ENCODE assay signal across 8 cellular contexts in the genomic region with DNA sequence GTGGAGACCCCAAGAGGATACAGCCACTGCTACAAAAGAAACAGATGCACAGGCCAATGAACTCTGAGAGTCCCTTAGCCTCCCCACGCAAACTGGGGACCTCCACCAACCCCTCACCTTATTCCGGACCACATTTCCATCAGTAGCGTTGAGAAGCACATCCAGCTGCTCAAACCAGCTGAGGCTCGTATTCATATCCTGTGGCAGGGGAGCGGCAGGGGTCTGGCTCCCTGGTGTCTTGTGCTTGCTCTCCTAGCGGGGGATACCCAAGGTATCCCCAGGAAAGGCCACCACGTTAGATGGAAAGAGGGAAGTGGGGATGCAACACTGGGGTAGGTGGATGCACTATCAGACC. TPM values are rescaled to one million over a fixed set of nuclear protein-coding genes. Genes with fewer than 3 reads are reported as not detected.
DNase-seq lines count a peak whose midpoint lies in the region; ATAC-seq, FAIRE-seq and TF ChIP-seq lines count a peak whose summit lies in the region.

No MANE protein-coding gene starts in this region.

- no peak for TF ChIP-seq POLR2A in erythroblast (IDR thresholded peaks at IDR 0.05; ENCODE audit: low read length)

- no peaks in the 10 kb centered on the region for H3K9me2 ChIP-seq in GM23338 (ENCODE audit: insufficient read depth)

- H3K4me3 ChIP-seq in GM23338, result peak overlapping the region; percentile 70
- H3K4me3 ChIP-seq in keratinocyte (ENCODE audit: control insufficient read depth in 2 of 3, extremely low read depth in 1 of 3, insufficient read depth in 2 of 3, low read depth in 1 of 3, low read length in 3 of 3), result peak overlapping the region; percentile 54 to 98 (median 70)

- dilution Hi-C loops in keratinocyte (cut with MboI; ENCODE audit: extremely low pct_ligation_motif_present, low sequenced_read_pairs), result no loop called here

- intact Hi-C loops in CD4-positive, alpha-beta T cell (cut with DNase I, micrococcal nuclease), result loop anchor here in 1 of 2 experiments (10.0 kb wide), 1 partner anchor 725 kb away; the partner anchor contains the start of gene RPS8

- H4K20me1 ChIP-seq in GM23338 (replicated peaks; ENCODE audit: insufficient read depth), result peaks cover 5% of the 10 kb centered on the region
- H4K20me1 ChIP-seq in keratinocyte (ENCODE audit: control insufficient read depth, extremely low read depth, insufficient read depth, low read length), result no peaks in the 10 kb centered on the region

- no peaks in the 10 kb centered on the region; the same call in 1 of the 2 replicates for H3K36me3 ChIP-seq in GM23338 (ENCODE audit: insufficient read depth)
- no peaks in the 10 kb centered on the region for H3K36me3 ChIP-seq in keratinocyte (ENCODE audit: control insufficient read depth in 2 of 2, extremely low read depth in 1 of 2, insufficient read depth in 2 of 2, low read length in 2 of 2)

- H3K4me1 ChIP-seq in GM23338 (ENCODE audit: insufficient read depth) (peaks cover 12% of the 10 kb centered on the region; the same call in 1 of the 2 replicates), keratinocyte (ENCODE audit: control insufficient read depth, extremely low read depth, insufficient read depth, low read length) (peaks cover 21% of the 10 kb centered on the region)

- H3K9me3 Mint-ChIP-seq in CD4-positive, alpha-beta T cell, result no peaks in the 10 kb centered on the region
- peaks cover 11% of the 10 kb centered on the region for H3K9me3 Mint-ChIP-seq in GM23338
- no peaks in the 10 kb centered on the region for H3K9me3 Mint-ChIP-seq in activated naive CD4-positive, alpha-beta T cell treated with anti-CD3 and anti-CD28 coated beads, Interleukin-2, amount 50 U/mL, for 72 hours

- H3F3A ChIP-seq in GM23338 (replicated peaks; ENCODE audit: low read depth), result 0 out of 2 replicates have a peak, but pooled peaks cover 21% of the 10 kb centered on the region

- DNase-seq in CD4-positive, alpha-beta T cell, result no peak
- DNase-seq in GM23338 (ENCODE audit: low spot score), result no peak
- DNase-seq in activated naive CD4-positive, alpha-beta T cell treated with anti-CD3 and anti-CD28 coated beads, Interleukin-2, amount 50 U/mL, for 72 hours (ENCODE audit: low spot score in 2 of 2), result no peak
- no peak for DNase-seq in keratinocyte (ENCODE audit: low read depth, low spot score)
- no peak for DNase-seq in GDM1 (lab: John Stamatoyannopoulos, UW)
- DNase-seq in erythroblast (lab: John Stamatoyannopoulos, UW), result no peak
- DNase-seq in H4 (ENCODE audit: low spot score), result no peak

- H3K27me3 Mint-ChIP-seq in CD4-positive, alpha-beta T cell, result no peaks in the 10 kb centered on the region
- H3K27me3 Mint-ChIP-seq in GM23338 (ENCODE audit: insufficient read depth, low read depth, poor library complexity), result peaks cover 9% of the 10 kb centered on the region

- peak overlapping the region; percentile 96 for H3K4me3 Mint-ChIP-seq in CD4-positive, alpha-beta T cell
- H3K4me3 Mint-ChIP-seq in GM23338, result peak overlapping the region; percentile 98

- no peaks in the 10 kb centered on the region for H3K36me3 Mint-ChIP-seq in CD4-positive, alpha-beta T cell (ENCODE audit: low read depth)
- peaks cover 16% of the 10 kb centered on the region for H3K36me3 Mint-ChIP-seq in GM23338 (ENCODE audit: low read depth)
- peaks cover 0 to 10% of the 10 kb centered on the region in 2 donors for H3K36me3 Mint-ChIP-seq in activated naive CD4-positive, alpha-beta T cell treated with anti-CD3 and anti-CD28 coated beads, Interleukin-2, amount 50 U/mL, for 72 hours

- H3K9me1 ChIP-seq in keratinocyte (ENCODE audit: control insufficient read depth, extremely low read depth, insufficient read depth, low read length), result no peaks in the 10 kb centered on the region

- H2AFZ ChIP-seq in GM23338, result peak overlapping the region; percentile 80
- peak overlapping the region; percentile 99 for H2AFZ ChIP-seq in keratinocyte (ENCODE audit: control insufficient read depth, low read length)

- H3K27ac ChIP-seq in CD4-positive, alpha-beta T cell (ENCODE audit: low read depth, low read length), result peak overlapping the region; percentile 0
- H3K27ac ChIP-seq in GM23338 (ENCODE audit: low read depth) (peak overlapping the region; percentile 28; the same call in 1 of the 2 replicates), keratinocyte (ENCODE audit: control insufficient read depth, insufficient read depth, low read length) (peak overlapping the region; percentile 69), temporal lobe (ENCODE audit: low read depth, low read length) (peak overlapping the region; percentile 67)

- FAIRE-seq in keratinocyte (lab: Jason Lieb, UNC), result no peak

- H3K79me2 ChIP-seq in GM23338 (replicated peaks; ENCODE audit: insufficient read depth) (peaks cover 16% of the 10 kb centered on the region), keratinocyte (ENCODE audit: control insufficient read depth, insufficient read depth, low read length) (peaks cover 2% of the 10 kb centered on the region)

- no peaks in the 10 kb centered on the region for H3K9me3 ChIP-seq in CD4-positive, alpha-beta T cell (ENCODE audit: control insufficient read depth, low read length)
- H3K9me3 ChIP-seq in keratinocyte (ENCODE audit: control insufficient read depth, low read depth, low read length), result no peaks in the 10 kb centered on the region

- no peaks in the 10 kb centered on the region for H3K27me3 ChIP-seq in CD4-positive, alpha-beta T cell (ENCODE audit: control insufficient read depth, insufficient read depth, low read length)
- no peaks in the 10 kb centered on the region for H3K27me3 ChIP-seq in GM23338 (ENCODE audit: insufficient read depth)
- H3K27me3 ChIP-seq in keratinocyte (ENCODE audit: control insufficient read depth, extremely low read depth, insufficient read depth, low read length), result no peaks in the 10 kb centered on the region

- TF ChIP-seq CTCF in CD4-positive, alpha-beta T cell (IDR thresholded peaks at IDR 0.05), result no peak
- no peak for TF ChIP-seq CTCF in GM23338 (conservative IDR thresholded peaks at IDR 0.05; ENCODE audit: low read depth in 2 of 2)
- peak in 1 of 3 experiments; percentile 6 for TF ChIP-seq CTCF in keratinocyte (optimal IDR thresholded peaks at IDR 0.05 in 1 of 3, IDR thresholded peaks at IDR 0.05 in 1 of 3, conservative IDR thresholded peaks at IDR 0.05 in 1 of 3; ENCODE audit: extremely low read depth in 1 of 3, insufficient read depth in 2 of 3, low read length in 3 of 3)

- POLR2A ChIA-PET in CD4-positive, alpha-beta T cell (lab: Charles Lee), result interaction anchor here (0.7 to 3.4 kb wide), 21 partner anchors 8 to 825 kb away, joined by 3 to 59 read pairs (median 8); partner anchors contain the start of genes AKR1A1, BTBD19, EIF2B3 and GPBP1L1

- ATAC-seq in CD4-positive, alpha-beta T cell (ENCODE audit: poor library complexity), result no peak
- no peak; the same call in 2 of the 3 replicates for ATAC-seq in GM23338
- ATAC-seq in activated naive CD4-positive, alpha-beta T cell treated with anti-CD3 and anti-CD28 coated beads, Interleukin-2, amount 50 U/mL, for 72 hours, result peak in 1 of 2 donors; percentile 5

- H3K4me2 ChIP-seq in GM23338, result peak overlapping the region; percentile 90
- peak overlapping the region; percentile 94 for H3K4me2 ChIP-seq in keratinocyte (ENCODE audit: control insufficient read depth, extremely low read depth, insufficient read depth, low read depth, low read length)

- peak overlapping the region; percentile 83 for H3K27ac Mint-ChIP-seq in CD4-positive, alpha-beta T cell
- H3K27ac Mint-ChIP-seq in GM23338, result peak overlapping the region; percentile 95; the same call in 1 of the 2 replicates
- peak overlapping the region; percentile 81 to 89 for H3K27ac Mint-ChIP-seq in activated naive CD4-positive, alpha-beta T cell treated with anti-CD3 and anti-CD28 coated beads, Interleukin-2, amount 50 U/mL, for 72 hours

- H3K4me1 Mint-ChIP-seq in CD4-positive, alpha-beta T cell (ENCODE audit: low read depth), result peaks cover 36% of the 10 kb centered on the region
- H3K4me1 Mint-ChIP-seq in GM23338, result peaks cover 17% of the 10 kb centered on the region

- CTCF ChIA-PET in CD4-positive, alpha-beta T cell (lab: Charles Lee), result interaction anchor here (0.6 to 1.8 kb wide), 8 partner anchors 8 to 1463 kb away, joined by 3 to 8 read pairs (median 4); partner anchors contain the start of genes AKR1A1, MUTYH, PLK3 and TESK2

- H3K9ac ChIP-seq in keratinocyte (ENCODE audit: control insufficient read depth, extremely low read depth, insufficient read depth, low read length), result peak overlapping the region; percentile 82

RNA-seq across cellular contexts. Expression of gene CCDC163, which starts 0.5 kb away (rescaled TPM):
- under 1 TPM; 0.42 to 0.58 TPM for total RNA-seq in CD4-positive, alpha-beta T cell
- 1.2 and 1.6 TPM in 2 replicates for total RNA-seq in GM23338 (2014; rRNA removed; shearing (Covaris generic))
- polyA plus RNA-seq in GM23338 (2016; fragmentation: Nextera tagmentation; extraction: Ambion mirVana) (4.5 and 4.6 TPM in 2 replicates), keratinocyte (1.7 to 2.2 TPM (median 1.9 TPM) in 3 replicates)
- 1 to 10 TPM; 2.6 to 4.9 TPM for total RNA-seq in activated naive CD4-positive, alpha-beta T cell treated with anti-CD3 and anti-CD28 coated beads, Interleukin-2, amount 50 U/mL, for 72 hours
- 0.54 TPM for polyA plus RNA-seq in keratinocyte (2011; ENCODE audit: low read depth)
- polyA plus RNA-seq in keratinocyte (2011; cell fraction: cytosol; rRNA removed), result 1.4 and 1.5 TPM in 2 replicates
- polyA plus RNA-seq in keratinocyte (2011; cell fraction: nucleus; rRNA removed), result 3.1 and 4.6 TPM in 2 replicates
- polyA plus RNA-seq in keratinocyte (2012; ENCODE audit: low replicate concordance), result 1.3 and 2.2 TPM in 2 replicates
- 0.73 to 4.3 TPM (median 1.2 TPM) in 3 replicates for polyA minus RNA-seq in keratinocyte
- polyA minus RNA-seq in keratinocyte (2011; cell fraction: cytosol; rRNA and poly(A)+ RNA removed), result not detected
- polyA minus RNA-seq in keratinocyte (2011; cell fraction: nucleus; rRNA and poly(A)+ RNA removed), result 0.42 and 1.7 TPM in 2 replicates
- total RNA-seq in temporal lobe, result 0.49 TPM
- 1.8 and 3.9 TPM in 2 replicates for total RNA-seq in H4 (2014; rRNA removed; shearing (Covaris generic))

RNA-seq across cellular contexts. Expression of gene MMACHC, which starts 0.7 kb away (rescaled TPM):
- under 1 TPM; 0.27 to 0.81 TPM for total RNA-seq in CD4-positive, alpha-beta T cell
- 3.0 and 3.7 TPM in 2 replicates for total RNA-seq in GM23338 (2014; rRNA removed; shearing (Covaris generic))
- polyA plus RNA-seq in GM23338 (2016; fragmentation: Nextera tagmentation; extraction: Ambion mirVana), result 4.6 and 4.9 TPM in 2 replicates
- 1 to 10 TPM; 2.0 to 6.4 TPM for total RNA-seq in activated naive CD4-positive, alpha-beta T cell treated with anti-CD3 and anti-CD28 coated beads, Interleukin-2, amount 50 U/mL, for 72 hours
- polyA plus RNA-seq in keratinocyte, result 4.7 to 7.6 TPM (median 5.7 TPM) in 3 replicates
- polyA plus RNA-seq in keratinocyte (2011; ENCODE audit: low read depth), result 2.1 TPM
- 5.5 and 5.9 TPM in 2 replicates for polyA plus RNA-seq in keratinocyte (2011; cell fraction: cytosol; rRNA removed)
- polyA plus RNA-seq in keratinocyte (2011; cell fraction: nucleus; rRNA removed), result 3.3 and 4.3 TPM in 2 replicates
- polyA plus RNA-seq in keratinocyte (2012; ENCODE audit: low replicate concordance), result 2.8 and 7.4 TPM in 2 replicates
- 14.3 to 28.3 TPM (median 15.1 TPM) in 3 replicates for polyA minus RNA-seq in keratinocyte
- polyA minus RNA-seq in keratinocyte (2011; cell fraction: cytosol; rRNA and poly(A)+ RNA removed), result 8.8 TPM
- polyA minus RNA-seq in keratinocyte (2011; cell fraction: nucleus; rRNA and poly(A)+ RNA removed), result 4.6 and 5.9 TPM in 2 replicates
- 1.7 TPM for total RNA-seq in temporal lobe
- total RNA-seq in H4 (2014; rRNA removed; shearing (Covaris generic)), result 3.2 TPM in 2 replicates

RNA-seq across cellular contexts. Expression of gene TESK2, which starts 8.4 kb away (rescaled TPM):
- 1 to 10 TPM; 2.8 to 3.4 TPM for total RNA-seq in CD4-positive, alpha-beta T cell
- total RNA-seq in GM23338 (2014; rRNA removed; shearing (Covaris generic)), result 11.4 and 14.0 TPM in 2 replicates
- polyA plus RNA-seq in GM23338 (2016; fragmentation: Nextera tagmentation; extraction: Ambion mirVana) (5.2 and 6.0 TPM in 2 replicates), keratinocyte (2.0 to 3.5 TPM (median 2.2 TPM) in 3 replicates)
- total RNA-seq in activated naive CD4-positive, alpha-beta T cell treated with anti-CD3 and anti-CD28 coated beads, Interleukin-2, amount 50 U/mL, for 72 hours, result 10 to 100 TPM in 1 of 2 donors, 1 to 10 TPM in 1; 4.5 to 12.9 TPM
- 1.4 TPM for polyA plus RNA-seq in keratinocyte (2011; ENCODE audit: low read depth)
- 1.8 and 2.1 TPM in 2 replicates for polyA plus RNA-seq in keratinocyte (2011; cell fraction: cytosol; rRNA removed)
- 2.5 and 3.2 TPM in 2 replicates for polyA plus RNA-seq in keratinocyte (2011; cell fraction: nucleus; rRNA removed)
- polyA plus RNA-seq in keratinocyte (2012; ENCODE audit: low replicate concordance), result 1.1 and 3.6 TPM in 2 replicates
- 1.7 to 2.8 TPM (median 1.9 TPM) in 3 replicates for polyA minus RNA-seq in keratinocyte
- polyA minus RNA-seq in keratinocyte (2011; cell fraction: cytosol; rRNA and poly(A)+ RNA removed), result 0.96 TPM
- 0.63 and 1.5 TPM in 2 replicates for polyA minus RNA-seq in keratinocyte (2011; cell fraction: nucleus; rRNA and poly(A)+ RNA removed)
- 0.74 TPM for total RNA-seq in temporal lobe
- total RNA-seq in H4 (2014; rRNA removed; shearing (Covaris generic)), result 1.5 and 2.7 TPM in 2 replicates

RNA-seq across cellular contexts. Expression of gene PRDX1, which starts 22.3 kb away (rescaled TPM):
- 10 to 100 TPM; 18.1 to 24.1 TPM for total RNA-seq in CD4-positive, alpha-beta T cell
- 1,070 and 1,109 TPM in 2 replicates for total RNA-seq in GM23338 (2014; rRNA removed; shearing (Covaris generic))
- polyA plus RNA-seq in GM23338 (2016; fragmentation: Nextera tagmentation; extraction: Ambion mirVana) (2,149 and 2,351 TPM in 2 replicates), keratinocyte (938 to 1,251 TPM (median 971 TPM) in 3 replicates)
- total RNA-seq in activated naive CD4-positive, alpha-beta T cell treated with anti-CD3 and anti-CD28 coated beads, Interleukin-2, amount 50 U/mL, for 72 hours, result 100 to 1,000 TPM; 577 to 596 TPM
- polyA plus RNA-seq in keratinocyte (2011; ENCODE audit: low read depth), result 153 TPM
- polyA plus RNA-seq in keratinocyte (2011; cell fraction: cytosol; rRNA removed), result 809 and 1,377 TPM in 2 replicates
- polyA plus RNA-seq in keratinocyte (2011; cell fraction: nucleus; rRNA removed), result 627 and 714 TPM in 2 replicates
- 700 and 1,019 TPM in 2 replicates for polyA plus RNA-seq in keratinocyte (2012; ENCODE audit: low replicate concordance)
- 118 to 575 TPM (median 465 TPM) in 3 replicates for polyA minus RNA-seq in keratinocyte
- 327 TPM for polyA minus RNA-seq in keratinocyte (2011; cell fraction: cytosol; rRNA and poly(A)+ RNA removed)
- 168 and 248 TPM in 2 replicates for polyA minus RNA-seq in keratinocyte (2011; cell fraction: nucleus; rRNA and poly(A)+ RNA removed)
- 120 TPM for total RNA-seq in temporal lobe
- 2,740 and 3,006 TPM in 2 replicates for total RNA-seq in H4 (2014; rRNA removed; shearing (Covaris generic))

RNA-seq across cellular contexts. Expression of gene AKR1A1, which starts 51.2 kb away (rescaled TPM):
- total RNA-seq in CD4-positive, alpha-beta T cell, result 10 to 100 TPM; 25.3 to 31.0 TPM
- 172 and 186 TPM in 2 replicates for total RNA-seq in GM23338 (2014; rRNA removed; shearing (Covaris generic))
- polyA plus RNA-seq in GM23338 (2016; fragmentation: Nextera tagmentation; extraction: Ambion mirVana) (275 and 293 TPM in 2 replicates), keratinocyte (104 to 109 TPM (median 107 TPM) in 3 replicates)
- 100 to 1,000 TPM; 153 to 177 TPM for total RNA-seq in activated naive CD4-positive, alpha-beta T cell treated with anti-CD3 and anti-CD28 coated beads, Interleukin-2, amount 50 U/mL, for 72 hours
- 33.4 TPM for polyA plus RNA-seq in keratinocyte (2011; ENCODE audit: low read depth)
- 84.2 and 96.9 TPM in 2 replicates for polyA plus RNA-seq in keratinocyte (2011; cell fraction: cytosol; rRNA removed)
- polyA plus RNA-seq in keratinocyte (2011; cell fraction: nucleus; rRNA removed), result 91.2 and 103 TPM in 2 replicates
- polyA plus RNA-seq in keratinocyte (2012; ENCODE audit: low replicate concordance), result 48.4 and 102 TPM in 2 replicates
- polyA minus RNA-seq in keratinocyte, result 96.7 to 108 TPM (median 98.9 TPM) in 3 replicates
- polyA minus RNA-seq in keratinocyte (2011; cell fraction: cytosol; rRNA and poly(A)+ RNA removed), result 58.5 TPM
- polyA minus RNA-seq in keratinocyte (2011; cell fraction: nucleus; rRNA and poly(A)+ RNA removed), result 29.2 and 30.4 TPM in 2 replicates
- total RNA-seq in temporal lobe, result 47.9 TPM
- total RNA-seq in H4 (2014; rRNA removed; shearing (Covaris generic)), result 195 and 202 TPM in 2 replicates

Comparison
In these comparisons a context has a peak if more than half of its experiments do, and no peak if none do; other contexts are left out.
1. H3K27ac ChIP-seq: peak in every context shown above with its lines; median percentile 69 in keratinocyte; 67 in temporal lobe; 28 in GM23338; 0 in CD4-positive, alpha-beta T cell.